ENCODE assay signal across 30 cellular contexts in genomic region chrY:7654985-7655384, GRCh38.
"Had no signal": no experiment of that assay in that cellular context is flagged by ENCODE, and none has a peak within 500 bp of the region (broad histone marks: within the 10 kb centered on the region; RNA-seq: fewer than 3 reads in every experiment).

No MANE protein-coding gene starts in this region.

- H3K36me3 ChIP-seq: brain microvascular endothelial cell, WERI-Rb-1 had no signal

- DNase-seq: activated CD4-positive, alpha-beta memory T cell treated with anti-CD3 and anti-CD28 coated beads, Interleukin-2, amount 10 ng/mL, durations not matched to agents 7 days and 5 days; activated CD4-positive, alpha-beta T cell treated with anti-CD3 and anti-CD28 coated beads for 1 hour; activated CD4-positive, alpha-beta T cell treated with anti-CD3 and anti-CD28 coated beads for 48 hours; activated CD4-positive, CD25-positive, alpha-beta regulatory T cell; activated CD8-positive, alpha-beta memory T cell treated with anti-CD3 and anti-CD28 coated beads for 24 hours; activated CD8-positive, alpha-beta memory T cell treated with anti-CD3 and anti-CD28 coated beads, Interleukin-2, amount 10 ng/mL, durations not matched to agents 7 days and 5 days; activated CD8-positive, alpha-beta memory T cell treated with anti-CD3 and anti-CD28 coated beads, Interleukin-2, amount 50 U/mL, for 48 hours; activated effector memory CD4-positive, alpha-beta T cell treated with anti-CD3 and anti-CD28 coated beads, Interleukin-2, amount 50 U/mL, for 16 hours; activated naive CD4-positive, alpha-beta T cell; activated naive CD4-positive, alpha-beta T cell treated with anti-CD3 and anti-CD28 coated beads, Interleukin-2, amount 50 U/mL, for 16 hours; activated naive CD8-positive, alpha-beta T cell treated with anti-CD3 and anti-CD28 coated beads for 36 hours; activated T-cell treated with anti-CD3 and anti-CD28 coated beads, Interleukin-2, amount 50 U/mL, for 48 hours; amniotic stem cell; aorta; brain microvascular endothelial cell; central memory CD4-positive, alpha-beta T cell; NCI-H1048; NCI-H1105 treated with DMSO at 0.1 percent for 48 hours; NCI-H1436; NCI-H1694; NCI-H1930; NCI-H2081 treated with DMSO at 0.1 percent for 48 hours; NCI-H345; NCI-H524 treated with DMSO at 0.1 percent for 48 hours; PC-9; Right ventricle myocardium superior; T1000; WERI-Rb-1 had no signal

- FAIRE-seq: colon had no signal

- H3K27ac ChIP-seq: brain microvascular endothelial cell, PC-9, SK-N-MC, WERI-Rb-1 had no signal

- H3K27me3 ChIP-seq: brain microvascular endothelial cell had no signal

- ATAC-seq: activated CD8-positive, alpha-beta memory T cell treated with anti-CD3 and anti-CD28 coated beads, Interleukin-2, amount 10 ng/mL, durations not matched to agents 7 days and 5 days had no signal

- H3K4me3 ChIP-seq: PC-9, SK-N-MC had no signal
